ENCODE assay signal across 1 cellular context in genomic region chr3:171162986-171163723, GRCh38.
TF ChIP-seq lines count a peak whose summit lies in the region.

No MANE protein-coding gene starts in this region.

TF ChIP-seq in K562, 482 proteins besides CTCF, POLR2A, EP300 and RAD21 (continued from another document):
- TF ChIP-seq TAF9B (IDR thresholded peaks at IDR 0.05; ENCODE audit: partially characterized antibody) (no peak), DDX20 (tag; IDR thresholded peaks at IDR 0.05; ENCODE audit: low read depth) (no peak), HNRNPK (IDR thresholded peaks at IDR 0.05; ENCODE audit: low read depth, low read length, poor library complexity, severe bottlenecking) (no peak), RBFOX2 (IDR thresholded peaks at IDR 0.05; ENCODE audit: low read depth, low read length) (no peak), FOXJ2 (tag; IDR thresholded peaks at IDR 0.05) (0 out of 2 replicates have a peak, but pooled peaks have one; percentile 33), ZNF75A (CRISPR knock-in tag; IDR thresholded peaks at IDR 0.05) (no peak), ZNF197 (CRISPR knock-in tag; IDR thresholded peaks at IDR 0.05; ENCODE audit: low read depth) (no peak), CBX5 (IDR thresholded peaks at IDR 0.05; ENCODE audit: borderline replicate concordance, low read depth) (0 out of 2 replicates have a peak, but pooled peaks have one; percentile 59), ZBTB26 (CRISPR knock-in tag; IDR thresholded peaks at IDR 0.05) (no peak), KHSRP (IDR thresholded peaks at IDR 0.05) (no peak), GATA2 (CRISPR knock-in tag; IDR thresholded peaks at IDR 0.05) (no peak), TGIF2 (CRISPR knock-in tag; IDR thresholded peaks at IDR 0.05) (no peak), TCF7L2 (IDR thresholded peaks at IDR 0.05; ENCODE audit: low read depth, low read length) (no peak), CHAMP1 (IDR thresholded peaks at IDR 0.05) (peak; percentile 66; the same call in 1 of the 2 replicates), TAF15 (IDR thresholded peaks at IDR 0.05; ENCODE audit: low read depth, low read length) (no peak), CC2D1A (IDR thresholded peaks at IDR 0.05) (peak; percentile 70), E2F4 (CRISPR knock-in tag; IDR thresholded peaks at IDR 0.05; ENCODE audit: low read depth) (no peak), RBM25 (IDR thresholded peaks at IDR 0.05; ENCODE audit: low read depth, low read length, severe bottlenecking) (no peak), NFRKB (IDR thresholded peaks at IDR 0.05; ENCODE audit: low read depth) (no peak), RBM14 (IDR thresholded peaks at IDR 0.05; ENCODE audit: borderline replicate concordance, insufficient read depth, low read depth, low read length) (no peak), ZNF282 (CRISPR knock-in tag; IDR thresholded peaks at IDR 0.05) (no peak), RFX7 (CRISPR knock-in tag; IDR thresholded peaks at IDR 0.05) (no peak), MLLT1 (IDR thresholded peaks at IDR 0.05) (no peak), ZNF668 (CRISPR knock-in tag; IDR thresholded peaks at IDR 0.05) (no peak), BRD4 (IDR thresholded peaks at IDR 0.05) (no peak), ETS1 (conservative IDR thresholded peaks at IDR 0.05; ENCODE audit: control insufficient read depth, low read depth, low read length) (no peak), HDAC3 (IDR thresholded peaks at IDR 0.05; ENCODE audit: borderline replicate concordance, partially characterized antibody) (no peak), ZNF232 (CRISPR knock-in tag; IDR thresholded peaks at IDR 0.05) (no peak), CBX3 (IDR thresholded peaks at IDR 0.05; ENCODE audit: borderline replicate concordance in 1 of 2, low read length in 2 of 2) (peak in 1 of 2 experiments; percentile 95; a peak in 2 of 3 replicates), ZFPM2 (CRISPR knock-in tag; IDR thresholded peaks at IDR 0.05) (no peak), ZNF644 (tag; IDR thresholded peaks at IDR 0.05; ENCODE audit: low read depth) (no peak), ADNP (tag; IDR thresholded peaks at IDR 0.05) (peak; percentile 65), RBM15 (IDR thresholded peaks at IDR 0.05; ENCODE audit: insufficient read depth, low read length) (no peak), KDM1A (IDR thresholded peaks at IDR 0.05) (0 out of 4 replicates have a peak, but pooled peaks have one; percentile 9 to 11), FOSL1 (tag; conservative IDR thresholded peaks at IDR 0.05) (no peak), SP1 (CRISPR knock-in tag; IDR thresholded peaks at IDR 0.05) (no peak), BRCA1 (IDR thresholded peaks at IDR 0.05) (no peak), BRCA1 (CRISPR knock-in tag; IDR thresholded peaks at IDR 0.05) (no peak), CSDE1 (IDR thresholded peaks at IDR 0.05) (no peak), MAFF (IDR thresholded peaks at IDR 0.05; ENCODE audit: low read length) (no peak), ZNF507 (tag; conservative IDR thresholded peaks at IDR 0.05) (no peak), SRSF7 (optimal IDR thresholded peaks at IDR 0.05; ENCODE audit: low read depth, low read length) (no peak), ZNF133 (CRISPR knock-in tag; IDR thresholded peaks at IDR 0.05) (no peak), TRIM24 (IDR thresholded peaks at IDR 0.05) (no peak), DNMT1 (IDR thresholded peaks at IDR 0.05) (no peak), GTF2A2 (tag; IDR thresholded peaks at IDR 0.05) (no peak)
- TF ChIP-seq, protein P1, sequence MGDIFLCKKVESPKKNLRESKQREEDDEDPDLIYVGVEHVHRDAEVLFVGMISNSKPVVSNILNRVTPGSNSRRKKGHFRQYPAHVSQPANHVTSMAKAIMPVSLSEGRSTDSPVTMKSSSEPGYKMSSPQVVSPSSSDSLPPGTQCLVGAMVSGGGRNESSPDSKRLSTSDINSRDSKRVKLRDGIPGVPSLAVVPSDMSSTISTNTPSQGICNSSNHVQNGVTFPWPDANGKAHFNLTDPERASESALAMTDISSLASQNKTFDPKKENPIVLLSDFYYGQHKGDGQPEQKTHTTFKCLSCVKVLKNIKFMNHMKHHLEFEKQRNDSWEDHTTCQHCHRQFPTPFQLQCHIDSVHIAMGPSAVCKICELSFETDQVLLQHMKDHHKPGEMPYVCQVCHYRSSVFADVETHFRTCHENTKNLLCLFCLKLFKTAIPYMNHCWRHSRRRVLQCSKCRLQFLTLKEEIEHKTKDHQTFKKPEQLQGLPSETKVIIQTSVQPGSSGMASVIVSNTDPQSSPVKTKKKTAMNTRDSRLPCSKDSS (IDR thresholded peaks at IDR 0.05; ENCODE audit: low read depth, partially characterized antibody): peak; percentile 26
